8 cellular contexts compared by ENCODE assay signal in genomic region chr20:35883778-35884540, GRCh38.
DNase-seq lines count a peak whose midpoint lies in the region; ATAC-seq lines count a peak whose summit lies in the region.

No MANE protein-coding gene starts in this region.

- peak; percentile 18 for DNase-seq in NK-92 treated with Interleukin-12 subunit alpha and Interleukin-12 subunit beta, amount 100 ng/mL, for 24 hours (lab: John Stamatoyannopoulos, UW)
- no peak for DNase-seq in NK-92 (lab: John Stamatoyannopoulos, UW; ENCODE audit: unreplicated experiment)
- DNase-seq in NCI-H2171 treated with DMSO at 0.1 percent for 48 hours (lab: John Stamatoyannopoulos, UW) = peak; percentile 73
- DNase-seq in activated CD4-positive, alpha-beta T cell treated with anti-CD3 and anti-CD28 coated beads for 1 hour = peak; percentile 36
- DNase-seq in cerebellar cortex (ENCODE audit: low spot score) = peak; percentile 92
- DNase-seq in left kidney (ENCODE audit: low read depth, low spot score) = peak; percentile 92
- DNase-seq in stimulated activated CD4-positive, alpha-beta T cell treated with anti-CD3 and anti-CD28 coated beads, Interleukin-1b, Interleukin-23, amount 100 ng/mL, for 4 hours (ENCODE audit: low read depth in 2 of 2) = peak; percentile 38 to 39

- no peak for ATAC-seq in GM18520 (IDR thresholded peaks at IDR 0.05; ENCODE audit: unreplicated experiment)
